ENCODE assay signal across 15 cellular contexts in the genomic region with DNA sequence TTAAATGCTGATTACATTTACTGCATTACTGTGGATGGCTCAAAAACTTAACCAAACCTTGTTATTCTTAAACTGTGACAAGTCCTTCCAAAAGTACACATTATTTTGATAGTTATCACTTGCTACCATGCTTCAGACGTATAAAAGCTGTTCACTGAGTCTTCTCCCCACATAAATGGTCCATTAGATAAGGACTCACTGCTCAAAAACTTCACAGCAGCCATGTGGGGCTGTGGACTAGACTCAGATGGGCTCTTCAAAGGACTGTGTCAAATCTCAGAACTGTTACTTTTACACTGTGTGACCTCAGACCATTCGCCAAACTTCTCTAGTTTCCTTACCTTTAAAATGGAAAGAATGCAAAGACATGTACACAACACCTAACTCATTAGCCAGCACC.
"Had no signal": no experiment of that assay in that cellular context is flagged by ENCODE, and none has a peak within 500 bp of the region (broad histone marks: within the 10 kb centered on the region; RNA-seq: fewer than 3 reads in every experiment).

No MANE protein-coding gene starts in this region.

- H3K4me3 Mint-ChIP-seq: activated naive CD8-positive, alpha-beta T cell treated with anti-CD3 and anti-CD28 coated beads, Interleukin-2, amount 10 ng/mL, durations not matched to agents 7 days and 5 days; T-helper 2 cell treated with Interferon-gamma antibody and Interleukin-4, amounts not matched to agents 5 μg/mL and 100 μg/mL, for 36 hours had no signal

- H3K9me3 Mint-ChIP-seq: activated naive CD8-positive, alpha-beta T cell treated with anti-CD3 and anti-CD28 coated beads, Interleukin-2, amount 10 ng/mL, durations not matched to agents 7 days and 5 days; immature natural killer cell; T-helper 2 cell treated with Interferon-gamma antibody and Interleukin-4, amounts not matched to agents 5 μg/mL and 100 μg/mL, for 36 hours had no signal

- H3K9me3 ChIP-seq: esophagus muscularis mucosa, ovary had no signal

- H3K27me3 ChIP-seq: dorsolateral prefrontal cortex, esophagus muscularis mucosa, ovary had no signal

- H3K27me3 Mint-ChIP-seq: activated naive CD8-positive, alpha-beta T cell treated with anti-CD3 and anti-CD28 coated beads, Interleukin-2, amount 10 ng/mL, durations not matched to agents 7 days and 5 days had no signal

- H3K27ac Mint-ChIP-seq: activated naive CD8-positive, alpha-beta T cell treated with anti-CD3 and anti-CD28 coated beads, Interleukin-2, amount 10 ng/mL, durations not matched to agents 7 days and 5 days; T-helper 2 cell treated with Interferon-gamma antibody and Interleukin-4, amounts not matched to agents 5 μg/mL and 100 μg/mL, for 36 hours had no signal

- H3K36me3 Mint-ChIP-seq: immature natural killer cell had no signal

- DNase-seq: activated CD4-positive, alpha-beta T cell treated with anti-CD3 and anti-CD28 coated beads for 4 hours; activated CD8-positive, alpha-beta memory T cell treated with anti-CD3 and anti-CD28 coated beads for 24 hours; activated effector memory CD4-positive, alpha-beta T cell treated with Interleukin-2 at 50 U/mL for 16 hours; activated naive CD8-positive, alpha-beta T cell treated with anti-CD3 and anti-CD28 coated beads, Interleukin-2, amount 10 ng/mL, durations not matched to agents 7 days and 5 days; aorta; dorsolateral prefrontal cortex; immature natural killer cell; ovary; stimulated activated CD4-positive, alpha-beta T cell treated with anti-CD3 and anti-CD28 coated beads, Interleukin-4, amount 100 ng/mL, for 1 hour; stimulated activated CD8-positive, alpha-beta memory T cell treated with anti-CD3 and anti-CD28 coated beads, Interleukin-4, amount 100 ng/mL, for 48 hours; WERI-Rb-1 had no signal

- H3K36me3 ChIP-seq: esophagus muscularis mucosa, ovary had no signal

- H3K27ac ChIP-seq: dorsolateral prefrontal cortex, esophagus muscularis mucosa, ovary, WERI-Rb-1 had no signal

- FAIRE-seq: bronchial epithelial cell, endometrium had no signal

- H3K4me3 ChIP-seq: dorsolateral prefrontal cortex, esophagus muscularis mucosa, ovary had no signal
